32 cellular contexts compared by ENCODE assay signal in genomic region chr10:22372922-22373321, GRCh38. TPM values are rescaled to one million over a fixed set of nuclear protein-coding genes. Genes with fewer than 3 reads are reported as not detected.
DNase-seq lines count a peak whose midpoint lies in the region; ATAC-seq and TF ChIP-seq lines count a peak whose summit lies in the region.
"Had no signal": no experiment of that assay in that cellular context is flagged by ENCODE, and none has a peak within 500 bp of the region (broad histone marks: within the 10 kb centered on the region; RNA-seq: fewer than 3 reads in every experiment).

No MANE protein-coding gene starts in this region.

- intact Hi-C loops in Caco-2 (cut with micrococcal nuclease; ENCODE audit: unreplicated experiment): no loop called here
- intact Hi-C loops in activated T-helper 2 cell treated with anti-CD3 and anti-CD28 coated beads, Interferon-gamma antibody, Interleukin-2, Interleukin-4, amounts not matched to agents 10 μg/mL and 5 μg/mL and 100 μg/mL, durations not matched to agents 14 hours and 24 hours and 36 hours (cut with micrococcal nuclease): no loop called here

- H3K27ac Mint-ChIP-seq in Caco-2 (ENCODE audit: unreplicated experiment): no peak overlapping the region
- H3K27ac Mint-ChIP-seq in activated T-helper 2 cell treated with anti-CD3 and anti-CD28 coated beads, Interferon-gamma antibody, Interleukin-2, Interleukin-4, amounts not matched to agents 10 μg/mL and 5 μg/mL and 100 μg/mL, durations not matched to agents 14 hours and 24 hours and 36 hours: no peak overlapping the region
- H3K27ac Mint-ChIP-seq: activated naive CD4-positive, alpha-beta T cell treated with anti-CD3 and anti-CD28 coated beads for 36 hours; activated T-cell treated with anti-CD3 and anti-CD28 coated beads, Interleukin-2, amount 50 U/mL, for 72 hours; B cell; T-helper 2 cell treated with Interferon-gamma antibody and Interleukin-4, amounts not matched to agents 5 μg/mL and 100 μg/mL, for 36 hours had no signal

- H3K4me3 ChIP-seq in AG10803 (ENCODE audit: low read length): no peak overlapping the region
- H3K4me3 ChIP-seq in Caco-2 (ENCODE audit: low read depth, low read length): no peak overlapping the region
- H3K4me3 ChIP-seq: adrenal gland, dorsolateral prefrontal cortex, esophagus squamous epithelium, right lobe of liver, stomach, thyroid gland, uterus had no signal

- peak; percentile 5 for DNase-seq in AG10803 (ENCODE audit: low read depth)
- DNase-seq in RPMI7951 (ENCODE audit: low read depth): peak; percentile 2
- DNase-seq in astrocyte of the hippocampus (ENCODE audit: low read depth, low spot score): peak; percentile 39
- DNase-seq in iris pigment epithelial cell (ENCODE audit: low read depth): peak; percentile 0
- no peak for DNase-seq in Caco-2
- DNase-seq in stimulated activated CD4-positive, alpha-beta T cell treated with anti-CD3 and anti-CD28 coated beads, Interleukin-15, amount 100 ng/mL, for 24 hours: no peak
- no peak for DNase-seq in activated T-helper 2 cell treated with anti-CD3 and anti-CD28 coated beads, Interferon-gamma antibody, Interleukin-2, Interleukin-4, amounts not matched to agents 10 μg/mL and 5 μg/mL and 100 μg/mL, durations not matched to agents 14 hours and 24 hours and 36 hours (ENCODE audit: low spot score)
- DNase-seq: activated CD4-positive, alpha-beta T cell treated with anti-CD3 and anti-CD28 coated beads, Interleukin-2, amount 50 U/mL, for 48 hours; activated CD4-positive, CD25-positive, alpha-beta regulatory T cell; activated naive CD4-positive, alpha-beta T cell treated with anti-CD3 and anti-CD28 coated beads for 36 hours; activated T-cell treated with anti-CD3 and anti-CD28 coated beads, Interleukin-2, amount 50 U/mL, for 72 hours; adrenal gland; brain microvascular endothelial cell; cerebellar nuclear complex; DMS153; dorsolateral prefrontal cortex; esophagus squamous epithelium; HCEC 1CT; left ventricle myocardium superior; NCI-H2029; NCI-H69; right lobe of liver; SHP77; stimulated activated CD4-positive, alpha-beta T cell treated with anti-CD3 and anti-CD28 coated beads, Interleukin-2, amount 100 ng/mL, for 48 hours; stomach; thyroid gland had no signal

- no peaks in the 10 kb centered on the region for H3K27me3 ChIP-seq in Caco-2 (replicated peaks; ENCODE audit: control insufficient read depth, insufficient read depth, low read length)
- H3K27me3 ChIP-seq: adrenal gland, brain microvascular endothelial cell, right lobe of liver, stomach, thyroid gland had no signal

- H3K36me3 ChIP-seq in Caco-2 (ENCODE audit: control insufficient read depth, insufficient read depth, low read length): no peaks in the 10 kb centered on the region
- H3K36me3 ChIP-seq: adrenal gland, brain microvascular endothelial cell, esophagus squamous epithelium, right lobe of liver, stomach, thyroid gland, uterus had no signal

- no peaks in the 10 kb centered on the region for H3K9me3 ChIP-seq in Caco-2
- H3K9me3 ChIP-seq: esophagus squamous epithelium, right lobe of liver, stomach, thyroid gland, uterus had no signal

- TF ChIP-seq CTCF in AG10803 (conservative IDR thresholded peaks at IDR 0.05; ENCODE audit: low read length) (no peak), Caco-2 (IDR thresholded peaks at IDR 0.05; ENCODE audit: insufficient read depth in 1 of 2, low read depth in 1 of 2, low read length in 1 of 2, severe bottlenecking in 1 of 2, unreplicated experiment in 1 of 2) (no peak)

- POLR2A ChIA-PET in Caco-2 (lab: Charles Lee): no interaction called here

- no peaks in the 10 kb centered on the region for H3K27me3 Mint-ChIP-seq in Caco-2 (ENCODE audit: insufficient read depth, unreplicated experiment)
- no peaks in the 10 kb centered on the region for H3K27me3 Mint-ChIP-seq in activated T-helper 2 cell treated with anti-CD3 and anti-CD28 coated beads, Interferon-gamma antibody, Interleukin-2, Interleukin-4, amounts not matched to agents 10 μg/mL and 5 μg/mL and 100 μg/mL, durations not matched to agents 14 hours and 24 hours and 36 hours (ENCODE audit: low read depth)
- H3K27me3 Mint-ChIP-seq: B cell had no signal

- H3K9me3 Mint-ChIP-seq in Caco-2 (ENCODE audit: unreplicated experiment): no peaks in the 10 kb centered on the region
- H3K9me3 Mint-ChIP-seq in activated T-helper 2 cell treated with anti-CD3 and anti-CD28 coated beads, Interferon-gamma antibody, Interleukin-2, Interleukin-4, amounts not matched to agents 10 μg/mL and 5 μg/mL and 100 μg/mL, durations not matched to agents 14 hours and 24 hours and 36 hours: no peaks in the 10 kb centered on the region
- H3K9me3 Mint-ChIP-seq: activated naive CD4-positive, alpha-beta T cell treated with anti-CD3 and anti-CD28 coated beads for 36 hours; activated T-cell treated with anti-CD3 and anti-CD28 coated beads, Interleukin-2, amount 50 U/mL, for 72 hours had no signal

- no peak overlapping the region for H3K4me3 Mint-ChIP-seq in Caco-2 (ENCODE audit: unreplicated experiment)
- no peak overlapping the region for H3K4me3 Mint-ChIP-seq in activated T-helper 2 cell treated with anti-CD3 and anti-CD28 coated beads, Interferon-gamma antibody, Interleukin-2, Interleukin-4, amounts not matched to agents 10 μg/mL and 5 μg/mL and 100 μg/mL, durations not matched to agents 14 hours and 24 hours and 36 hours (ENCODE audit: low read depth)
- H3K4me3 Mint-ChIP-seq: activated naive CD4-positive, alpha-beta T cell treated with anti-CD3 and anti-CD28 coated beads for 36 hours; activated T-cell treated with anti-CD3 and anti-CD28 coated beads, Interleukin-2, amount 50 U/mL, for 72 hours; B cell; T-helper 2 cell treated with Interferon-gamma antibody and Interleukin-4, amounts not matched to agents 5 μg/mL and 100 μg/mL, for 36 hours had no signal

- H3K4me1 ChIP-seq in Caco-2: no peaks in the 10 kb centered on the region
- H3K4me1 ChIP-seq: adrenal gland, esophagus squamous epithelium, right lobe of liver, stomach, thyroid gland, uterus had no signal

- CTCF ChIA-PET in Caco-2 (lab: Charles Lee): no interaction called here

- BruUV-seq in Caco-2 (replicated peaks; lab: Mats Ljungman, UMichigan): no TSS peak

- no peaks in the 10 kb centered on the region for H3K4me1 Mint-ChIP-seq in Caco-2 (ENCODE audit: low read depth, unreplicated experiment)
- peaks cover 21% of the 10 kb centered on the region for H3K4me1 Mint-ChIP-seq in activated T-helper 2 cell treated with anti-CD3 and anti-CD28 coated beads, Interferon-gamma antibody, Interleukin-2, Interleukin-4, amounts not matched to agents 10 μg/mL and 5 μg/mL and 100 μg/mL, durations not matched to agents 14 hours and 24 hours and 36 hours (ENCODE audit: low read depth)

- H3K36me3 Mint-ChIP-seq in Caco-2 (ENCODE audit: insufficient read depth, unreplicated experiment): no peaks in the 10 kb centered on the region
- no peaks in the 10 kb centered on the region for H3K36me3 Mint-ChIP-seq in activated T-helper 2 cell treated with anti-CD3 and anti-CD28 coated beads, Interferon-gamma antibody, Interleukin-2, Interleukin-4, amounts not matched to agents 10 μg/mL and 5 μg/mL and 100 μg/mL, durations not matched to agents 14 hours and 24 hours and 36 hours (ENCODE audit: low read depth)

- no peak for ATAC-seq in GM18868 (IDR thresholded peaks at IDR 0.05; ENCODE audit: unreplicated experiment)
- ATAC-seq: activated T-cell treated with anti-CD3 and anti-CD28 coated beads, Interleukin-2, amount 50 U/mL, for 72 hours; left ventricle myocardium superior; right lobe of liver had no signal

RNA-seq across cellular contexts. Expression of gene SPAG6, which starts 27.6 kb away (rescaled TPM):
- total RNA-seq in RPMI7951 (2014; rRNA removed; shearing (Covaris generic)): not detected in 2 replicates
- total RNA-seq in Caco-2 (2022): 0.79 and 0.81 TPM in 2 replicates
- total RNA-seq in activated T-helper 2 cell treated with anti-CD3 and anti-CD28 coated beads, Interferon-gamma antibody, Interleukin-2, Interleukin-4, amounts not matched to agents 10 μg/mL and 5 μg/mL and 100 μg/mL, durations not matched to agents 14 hours and 24 hours and 36 hours: 0.14 and 0.62 TPM in 2 replicates
- total RNA-seq: activated naive CD4-positive, alpha-beta T cell treated with anti-CD3 and anti-CD28 coated beads for 36 hours; B cell; glomerular endothelial cell; left ventricle myocardium superior; posterior vena cava; right lobe of liver; stomach had no signal

RNA-seq across cellular contexts. Expression of gene BMI1, which starts 52.0 kb away (rescaled TPM):
- 95.8 and 114 TPM in 2 replicates for total RNA-seq in RPMI7951 (2014; rRNA removed; shearing (Covaris generic))
- 118 and 121 TPM in 2 replicates for total RNA-seq in Caco-2 (2022)
- 64.2 and 69.0 TPM in 2 replicates for total RNA-seq in activated T-helper 2 cell treated with anti-CD3 and anti-CD28 coated beads, Interferon-gamma antibody, Interleukin-2, Interleukin-4, amounts not matched to agents 10 μg/mL and 5 μg/mL and 100 μg/mL, durations not matched to agents 14 hours and 24 hours and 36 hours

RNA-seq across cellular contexts. Expression of gene COMMD3, which starts 56.7 kb away (rescaled TPM):
- 85.3 and 92.9 TPM in 2 replicates for total RNA-seq in RPMI7951 (2014; rRNA removed; shearing (Covaris generic))
- 50.7 and 55.4 TPM in 2 replicates for total RNA-seq in Caco-2 (2022)
- 92.1 and 105 TPM in 2 replicates for total RNA-seq in activated T-helper 2 cell treated with anti-CD3 and anti-CD28 coated beads, Interferon-gamma antibody, Interleukin-2, Interleukin-4, amounts not matched to agents 10 μg/mL and 5 μg/mL and 100 μg/mL, durations not matched to agents 14 hours and 24 hours and 36 hours

Comparison
In these comparisons a context has a peak if more than half of its experiments do, and no peak if none do; other contexts are left out.
1. DNase-seq: peak in AG10803 (single experiment), RPMI7951 (single experiment), astrocyte of the hippocampus (single experiment) and iris pigment epithelial cell (single experiment); none in Caco-2 (0 of 2), stimulated activated CD4-positive, alpha-beta T cell treated with anti-CD3 and anti-CD28 coated beads, Interleukin-15, amount 100 ng/mL, for 24 hours (single experiment) and activated T-helper 2 cell treated with anti-CD3 and anti-CD28 coated beads, Interferon-gamma antibody, Interleukin-2, Interleukin-4, amounts not matched to agents 10 μg/mL and 5 μg/mL and 100 μg/mL, durations not matched to agents 14 hours and 24 hours and 36 hours (single experiment).